In the genomic region with DNA sequence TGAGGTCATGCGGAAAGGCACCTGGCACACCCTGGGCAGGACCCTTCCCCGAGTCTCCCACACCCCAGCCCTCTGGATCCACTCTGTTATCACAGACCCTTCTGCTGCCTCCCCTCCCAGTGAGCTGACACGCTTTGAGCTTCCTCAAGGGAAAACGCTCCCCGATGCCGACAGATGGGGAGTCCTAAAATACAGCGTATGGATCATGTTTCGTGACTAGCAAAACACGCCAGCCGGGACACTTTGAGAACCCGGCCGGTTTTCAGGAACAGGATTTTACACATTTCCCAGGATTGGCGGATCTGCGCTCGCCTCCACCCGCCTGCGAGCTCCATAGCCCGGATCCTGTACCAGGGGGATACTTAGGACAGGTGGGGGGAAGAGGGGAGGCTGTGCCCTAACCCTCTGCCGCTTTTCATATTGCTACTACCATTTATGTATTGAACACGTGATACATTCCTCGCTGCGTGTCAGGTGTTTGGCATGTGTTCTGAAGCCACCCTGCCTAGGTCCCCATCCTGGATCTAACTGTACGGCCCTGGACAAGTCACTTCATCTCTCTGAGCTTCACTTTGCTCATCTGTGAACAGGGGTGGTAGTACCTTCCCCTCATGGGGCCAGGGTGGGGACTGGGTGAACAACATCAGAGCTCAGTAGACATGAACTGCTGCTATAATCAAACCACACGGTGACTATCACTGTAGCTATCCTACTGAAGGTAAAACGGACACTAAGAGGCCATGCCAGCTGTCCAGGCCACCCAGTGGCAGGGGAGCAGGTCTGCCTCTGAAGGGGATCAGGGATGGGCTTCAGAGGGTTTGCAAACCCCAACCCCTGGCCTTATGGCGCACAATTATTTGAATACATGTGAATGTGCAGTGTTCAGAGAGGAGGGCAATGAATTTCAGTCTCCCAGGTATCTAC, we compare ENCODE assay signal across 10 cellular contexts.
DNase-seq lines count a peak whose midpoint lies in the region; TF ChIP-seq lines count a peak whose summit lies in the region.
"Had no signal": no experiment of that assay in that cellular context is flagged by ENCODE, and none has a peak within 500 bp of the region (broad histone marks: within the 10 kb centered on the region; RNA-seq: fewer than 3 reads in every experiment).

No MANE protein-coding gene starts in this region.

- intact Hi-C loops in posterior vena cava (cut with DNase I) = no loop called here

- H3K36me3 Mint-ChIP-seq in HFFc6 (ENCODE audit: low read depth) (peaks cover 5% of the 10 kb centered on the region; the same call in 1 of the 2 replicates), endothelial cell (ENCODE audit: low read depth, unreplicated experiment) (peaks cover 4% of the 10 kb centered on the region)
- peaks cover 2% of the 10 kb centered on the region for H3K36me3 Mint-ChIP-seq in activated naive CD8-positive, alpha-beta T cell treated with anti-CD3 and anti-CD28 coated beads for 36 hours

- H3K4me3 Mint-ChIP-seq in HFFc6 (no peak overlapping the region), endothelial cell (ENCODE audit: unreplicated experiment) (peak overlapping the region; percentile 51)
- H3K4me3 Mint-ChIP-seq in activated naive CD8-positive, alpha-beta T cell treated with anti-CD3 and anti-CD28 coated beads for 36 hours = no peak overlapping the region
- H3K4me3 Mint-ChIP-seq: activated naive CD8-positive, alpha-beta T cell treated with anti-CD3 and anti-CD28 coated beads, Interleukin-2, amount 50 U/mL, for 24 hours had no signal

- DNase-seq in HFFc6 (no peak), NCI-H524 (lab: John Stamatoyannopoulos, UW) (peak; percentile 95 to 98), endothelial cell (ENCODE audit: low spot score) (no peak), occipital lobe (lab: John Stamatoyannopoulos, UW) (peak; percentile 54), posterior vena cava (ENCODE audit: low spot score) (no peak), putamen (ENCODE audit: low spot score) (no peak)
- DNase-seq in activated naive CD8-positive, alpha-beta T cell treated with anti-CD3 and anti-CD28 coated beads for 36 hours = no peak
- no peak for DNase-seq in activated CD8-positive, alpha-beta memory T cell treated with anti-CD3 and anti-CD28 coated beads, Interleukin-2, amount 50 U/mL, for 48 hours
- DNase-seq: activated naive CD8-positive, alpha-beta T cell treated with anti-CD3 and anti-CD28 coated beads, Interleukin-2, amount 50 U/mL, for 24 hours; GOT3 had no signal

- H3K4me1 Mint-ChIP-seq in HFFc6 (ENCODE audit: low read depth) (peaks cover 18% of the 10 kb centered on the region), endothelial cell (ENCODE audit: unreplicated experiment) (peaks cover 62% of the 10 kb centered on the region)
- H3K4me1 Mint-ChIP-seq in activated naive CD8-positive, alpha-beta T cell treated with anti-CD3 and anti-CD28 coated beads for 36 hours = peaks cover 20% of the 10 kb centered on the region

- TF ChIP-seq CTCF in HFFc6 (IDR thresholded peaks at IDR 0.05) (peak; percentile 27; the same call in 1 of the 2 replicates), endothelial cell (IDR thresholded peaks at IDR 0.05; ENCODE audit: unreplicated experiment) (no peak)

- no peak overlapping the region; the same call in 1 of the 2 replicates for H3K27ac Mint-ChIP-seq in HFFc6
- H3K27ac Mint-ChIP-seq in endothelial cell (ENCODE audit: unreplicated experiment) = no peak overlapping the region
- H3K27ac Mint-ChIP-seq in activated naive CD8-positive, alpha-beta T cell treated with anti-CD3 and anti-CD28 coated beads for 36 hours = no peak overlapping the region
- H3K27ac Mint-ChIP-seq: activated naive CD8-positive, alpha-beta T cell treated with anti-CD3 and anti-CD28 coated beads, Interleukin-2, amount 50 U/mL, for 24 hours had no signal

- H3K9me3 Mint-ChIP-seq in HFFc6 = no peaks in the 10 kb centered on the region
- no peaks in the 10 kb centered on the region for H3K9me3 Mint-ChIP-seq in endothelial cell (ENCODE audit: unreplicated experiment)
- no peaks in the 10 kb centered on the region for H3K9me3 Mint-ChIP-seq in activated naive CD8-positive, alpha-beta T cell treated with anti-CD3 and anti-CD28 coated beads for 36 hours
- H3K9me3 Mint-ChIP-seq: activated naive CD8-positive, alpha-beta T cell treated with anti-CD3 and anti-CD28 coated beads, Interleukin-2, amount 50 U/mL, for 24 hours had no signal

- H3K27me3 Mint-ChIP-seq in HFFc6 (ENCODE audit: insufficient read depth) = peaks cover 1% of the 10 kb centered on the region; the same call in 1 of the 2 replicates
- peaks cover 2% of the 10 kb centered on the region for H3K27me3 Mint-ChIP-seq in endothelial cell (ENCODE audit: unreplicated experiment)
- H3K27me3 Mint-ChIP-seq in activated naive CD8-positive, alpha-beta T cell treated with anti-CD3 and anti-CD28 coated beads for 36 hours = no peaks in the 10 kb centered on the region
- H3K27me3 Mint-ChIP-seq: activated naive CD8-positive, alpha-beta T cell treated with anti-CD3 and anti-CD28 coated beads, Interleukin-2, amount 50 U/mL, for 24 hours had no signal

Comparison
In these comparisons a context has a peak if more than half of its experiments do, and no peak if none do; other contexts are left out.
1. DNase-seq: peak in NCI-H524 (2 of 2) and occipital lobe (single experiment); none in HFFc6 (single experiment), endothelial cell (single experiment), activated naive CD8-positive, alpha-beta T cell treated with anti-CD3 and anti-CD28 coated beads for 36 hours (single experiment), activated CD8-positive, alpha-beta memory T cell treated with anti-CD3 and anti-CD28 coated beads, Interleukin-2, amount 50 U/mL, for 48 hours (single experiment), posterior vena cava (single experiment) and putamen (single experiment).